Comparison of ENCODE assay signal across 14 cellular contexts in the genomic region with DNA sequence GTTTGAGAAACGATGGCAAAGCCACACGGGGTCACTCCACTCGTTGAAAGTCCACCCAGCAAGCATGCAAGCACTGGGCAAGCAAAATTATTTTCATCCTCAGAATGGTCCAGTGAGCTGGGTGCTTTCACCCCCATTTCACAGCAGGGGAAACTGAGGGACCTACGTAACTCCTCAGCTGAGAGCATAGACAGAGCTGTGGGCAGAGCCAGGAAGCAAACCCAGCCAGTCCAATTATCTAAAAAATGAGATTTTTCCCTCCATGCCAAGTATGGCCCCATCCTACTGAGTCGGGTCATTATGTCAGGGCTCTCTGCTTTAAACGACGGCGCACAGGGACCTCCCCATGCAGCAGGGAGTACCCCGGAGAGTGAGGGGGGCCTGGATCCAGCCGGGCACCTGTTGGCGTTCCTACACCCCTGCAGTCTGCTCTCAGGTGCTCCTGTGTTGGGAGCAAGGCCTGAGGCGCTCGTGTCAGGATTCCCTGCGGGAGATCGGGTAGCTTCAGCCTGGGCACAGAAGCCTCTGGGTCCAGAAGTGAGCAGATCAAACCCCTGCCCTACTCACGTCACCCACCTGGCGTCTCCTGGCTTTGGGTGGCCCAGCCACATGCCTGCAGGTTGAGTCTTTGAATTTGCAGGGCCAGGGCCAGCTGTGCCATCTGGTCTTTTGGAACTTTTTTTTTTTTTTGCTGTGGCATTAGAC. TPM values are rescaled to one million over a fixed set of nuclear protein-coding genes. Genes with fewer than 3 reads are reported as not detected.
DNase-seq lines count a peak whose midpoint lies in the region; ATAC-seq and TF ChIP-seq lines count a peak whose summit lies in the region.
"Had no signal": no experiment of that assay in that cellular context is flagged by ENCODE, and none has a peak within 500 bp of the region (broad histone marks: within the 10 kb centered on the region; RNA-seq: fewer than 3 reads in every experiment).

No MANE protein-coding gene starts in this region.

- TF ChIP-seq CTCF in adrenal gland (IDR thresholded peaks at IDR 0.05) (no peak), testis (IDR thresholded peaks at IDR 0.05) (no peak)

- H3K4me2 ChIP-seq in mesenchymal stem cell (ENCODE audit: low read length, poor library complexity, severe bottlenecking), result no peak overlapping the region

- H3K27ac Mint-ChIP-seq in activated T-cell treated with anti-CD3 and anti-CD28 coated beads, Interleukin-2, amount 50 U/mL, for 24 hours, result no peak overlapping the region
- H3K27ac Mint-ChIP-seq: activated naive CD4-positive, alpha-beta T cell treated with anti-CD3 and anti-CD28 coated beads, Interleukin-2, amount 50 U/mL, for 24 hours; stimulated activated naive CD8-positive, alpha-beta T cell treated with anti-CD3 and anti-CD28 coated beads, Interleukin-15, amount 100 ng/mL, for 72 hours; T-helper 2 cell treated with Interferon-gamma antibody and Interleukin-4, amounts not matched to agents 5 μg/mL and 100 μg/mL, for 36 hours had no signal

- peak overlapping the region; percentile 94 to 95 for H2BK12ac ChIP-seq in mesenchymal stem cell (ENCODE audit: low read length in 2 of 2)

- H3K9me3 Mint-ChIP-seq in activated T-cell treated with anti-CD3 and anti-CD28 coated beads, Interleukin-2, amount 50 U/mL, for 24 hours, result no peaks in the 10 kb centered on the region
- H3K9me3 Mint-ChIP-seq: activated naive CD4-positive, alpha-beta T cell treated with anti-CD3 and anti-CD28 coated beads, Interleukin-2, amount 50 U/mL, for 24 hours had no signal

- intact Hi-C loops in adrenal gland (cut with DNase I), result no loop called here
- intact Hi-C loops in testis (cut with DNase I; ENCODE audit: low total_unique reads), result no loop called here
- intact Hi-C loops in sciatic nerve (cut with DNase I), result no loop called here

- peak overlapping the region; percentile 79 for H2BK15ac ChIP-seq in mesenchymal stem cell (ENCODE audit: low read depth, poor library complexity, severe bottlenecking)

- H3K4me1 Mint-ChIP-seq in activated T-cell treated with anti-CD3 and anti-CD28 coated beads, Interleukin-2, amount 50 U/mL, for 24 hours (ENCODE audit: low read depth), result peaks cover 6% of the 10 kb centered on the region
- H3K4me1 Mint-ChIP-seq: activated naive CD4-positive, alpha-beta T cell treated with anti-CD3 and anti-CD28 coated beads, Interleukin-2, amount 50 U/mL, for 24 hours had no signal

- H3K4me1 ChIP-seq in adrenal gland (replicated peaks in 1 of 2), result peaks cover 7 to 13% of the 10 kb centered on the region in 2 donors
- peaks cover 27% of the 10 kb centered on the region for H3K4me1 ChIP-seq in mesenchymal stem cell (ENCODE audit: control insufficient read depth, insufficient read depth, low read depth, low read length)
- peaks cover 25% of the 10 kb centered on the region for H3K4me1 ChIP-seq in testis

- peak overlapping the region; percentile 100 for H2BK120ac ChIP-seq in mesenchymal stem cell (ENCODE audit: low read depth, low read length)

- no peak overlapping the region for H2BK5ac ChIP-seq in mesenchymal stem cell (ENCODE audit: low read depth, low read length, poor library complexity, severe bottlenecking)

- H3K9me3 ChIP-seq in adrenal gland (replicated peaks in 1 of 3) (no peaks in the 10 kb centered on the region), mesenchymal stem cell (ENCODE audit: control insufficient read depth, low read length) (no peaks in the 10 kb centered on the region), testis (no peaks in the 10 kb centered on the region)
- H3K9me3 ChIP-seq: gastrocnemius medialis had no signal

- peak overlapping the region in 1 of 4 donors; percentile 36 for H3K4me3 ChIP-seq in adrenal gland
- peak overlapping the region in 1 of 2 experiments; percentile 63 for H3K4me3 ChIP-seq in mesenchymal stem cell (ENCODE audit: insufficient read depth in 1 of 2, low read depth in 1 of 2, low read length in 2 of 2)
- H3K4me3 ChIP-seq in testis, result no peak overlapping the region
- H3K4me3 ChIP-seq: gastrocnemius medialis had no signal

- no peak overlapping the region for H2AFZ ChIP-seq in mesenchymal stem cell (ENCODE audit: low read depth, low read length)

- H3K4ac ChIP-seq in mesenchymal stem cell (ENCODE audit: low read depth in 1 of 2, low read length in 2 of 2), result peak overlapping the region; percentile 29 to 93

- peak overlapping the region; percentile 100 for H4K91ac ChIP-seq in mesenchymal stem cell (ENCODE audit: low read length)

- H3K79me1 ChIP-seq in mesenchymal stem cell (replicated peaks; ENCODE audit: low read length, poor library complexity, severe bottlenecking), result no peaks in the 10 kb centered on the region

- peak overlapping the region; percentile 98 for H3K18ac ChIP-seq in mesenchymal stem cell (ENCODE audit: low read depth in 1 of 2, low read length in 2 of 2)

- peaks cover 35% of the 10 kb centered on the region for H3K27me3 Mint-ChIP-seq in activated T-cell treated with anti-CD3 and anti-CD28 coated beads, Interleukin-2, amount 50 U/mL, for 24 hours

- DNase-seq in NCI-H1694 (lab: John Stamatoyannopoulos, UW) (peak; percentile 22), adrenal gland (peak in 1 of 7 donors; percentile 44), mesenchymal stem cell (no peak), testis (peak; percentile 5), sciatic nerve (ENCODE audit: low spot score) (no peak), T-helper 2 cell (no peak)
- no peak for DNase-seq in activated T-cell treated with anti-CD3 and anti-CD28 coated beads, Interleukin-2, amount 50 U/mL, for 24 hours
- DNase-seq: COR-L47; gastrocnemius medialis; Karpas-422; NCI-H2029 treated with DMSO at 0.1 percent for 48 hours; stimulated activated naive CD8-positive, alpha-beta T cell treated with anti-CD3 and anti-CD28 coated beads, Interleukin-15, amount 100 ng/mL, for 72 hours had no signal

- H2AK5ac ChIP-seq in mesenchymal stem cell (ENCODE audit: low read length, severe bottlenecking), result peak overlapping the region; percentile 43

- H4K8ac ChIP-seq in mesenchymal stem cell (ENCODE audit: low read length), result peak overlapping the region; percentile 99

- peak overlapping the region in 3 of 5 donors; percentile 40 to 92 (median 81) for H3K27ac ChIP-seq in adrenal gland
- H3K27ac ChIP-seq in mesenchymal stem cell (ENCODE audit: low read length, poor library complexity, severe bottlenecking), result peak overlapping the region; percentile 68
- peak overlapping the region in 1 of 2 donors; percentile 54 for H3K27ac ChIP-seq in testis

- H3K4me3 Mint-ChIP-seq in activated T-cell treated with anti-CD3 and anti-CD28 coated beads, Interleukin-2, amount 50 U/mL, for 24 hours, result no peak overlapping the region
- H3K4me3 Mint-ChIP-seq: activated naive CD4-positive, alpha-beta T cell treated with anti-CD3 and anti-CD28 coated beads, Interleukin-2, amount 50 U/mL, for 24 hours; stimulated activated naive CD8-positive, alpha-beta T cell treated with anti-CD3 and anti-CD28 coated beads, Interleukin-15, amount 100 ng/mL, for 72 hours; T-helper 2 cell treated with Interferon-gamma antibody and Interleukin-4, amounts not matched to agents 5 μg/mL and 100 μg/mL, for 36 hours had no signal

- peak overlapping the region; percentile 89 for H3K9ac ChIP-seq in mesenchymal stem cell (ENCODE audit: low read length)

- no peaks in the 10 kb centered on the region for H3K36me3 Mint-ChIP-seq in activated T-cell treated with anti-CD3 and anti-CD28 coated beads, Interleukin-2, amount 50 U/mL, for 24 hours (ENCODE audit: low read depth)
- H3K36me3 Mint-ChIP-seq: activated naive CD4-positive, alpha-beta T cell treated with anti-CD3 and anti-CD28 coated beads, Interleukin-2, amount 50 U/mL, for 24 hours had no signal

- H3K36me3 ChIP-seq in adrenal gland (replicated peaks in 1 of 2) (no peaks in the 10 kb centered on the region), mesenchymal stem cell (ENCODE audit: control insufficient read depth in 1 of 2, insufficient read depth in 2 of 2, low read depth in 1 of 2, low read length in 2 of 2) (peaks cover 0 to 47% of the 10 kb centered on the region in 2 experiments), testis (ENCODE audit: low read depth, missing control alignments) (no peaks in the 10 kb centered on the region)
- H3K36me3 ChIP-seq: gastrocnemius medialis had no signal

- peak overlapping the region in 1 of 2 experiments; percentile 9 for H3K14ac ChIP-seq in mesenchymal stem cell (ENCODE audit: low read length in 2 of 2)

- WGBS in adrenal gland, 4 donors, result 78 to 82% (median 80%) methylated on average over 7 to 17 of the region's 17 CpGs
- WGBS in mesenchymal stem cell, result 69% methylated on average over 17 of the region's 17 CpGs
- WGBS in testis, 2 donors, result 72 to 75% methylated on average over 13 to 17 of the region's 17 CpGs

- H3K27me3 ChIP-seq in adrenal gland (no peaks in the 10 kb centered on the region), mesenchymal stem cell (ENCODE audit: control insufficient read depth in 1 of 2, insufficient read depth in 1 of 2, low read length in 2 of 2) (peaks cover 0 to 10% of the 10 kb centered on the region in 2 experiments), testis (no peaks in the 10 kb centered on the region)

- no peak overlapping the region for H3K23ac ChIP-seq in mesenchymal stem cell (ENCODE audit: low read length in 2 of 2)

- ATAC-seq in sciatic nerve, result no peak

- TF ChIP-seq POLR2A in adrenal gland (IDR thresholded peaks at IDR 0.05) (no peak), testis (IDR thresholded peaks at IDR 0.05) (no peak)

RNA-seq across cellular contexts. Expression of a gene that starts 17.3 kb away (rescaled TPM):
- 10 to 100 TPM in 4 of 8 donors, 1 to 10 TPM in 4; 1.7 to 20.5 (median 8.5) TPM for total RNA-seq in adrenal gland
- polyA plus RNA-seq in adrenal gland, result 10 to 100 TPM in 1 of 3 donors, 1 to 10 TPM in 2; 1.0 to 15.1 (median 6.6) TPM
- polyA plus RNA-seq in mesenchymal stem cell (2013, experiment 1 of 2), result 11.1 TPM
- polyA plus RNA-seq in mesenchymal stem cell (2013, experiment 2 of 2), result 11.7 TPM
- 10 to 100 TPM; 10.3 to 11.3 TPM for total RNA-seq in testis
- polyA plus RNA-seq in testis (ENCODE audit: insufficient read depth, low read depth, low replicate concordance), result 5.0 TPM
- total RNA-seq in sciatic nerve, result 13.6 TPM

Comparison
In these comparisons a context has a peak if more than half of its experiments do, and no peak if none do; other contexts are left out.
1. DNase-seq: peak in NCI-H1694 (single experiment) and testis (single experiment); none in mesenchymal stem cell (single experiment), activated T-cell treated with anti-CD3 and anti-CD28 coated beads, Interleukin-2, amount 50 U/mL, for 24 hours (single experiment), sciatic nerve (single experiment) and T-helper 2 cell (0 of 5).